Comparison of ENCODE assay signal across 15 cellular contexts in genomic region chr16:85626191-85626951, GRCh38. TPM values are rescaled to one million over a fixed set of nuclear protein-coding genes. Genes with fewer than 3 reads are reported as not detected.
DNase-seq lines count a peak whose midpoint lies in the region; ATAC-seq and TF ChIP-seq lines count a peak whose summit lies in the region.
"Had no signal": no experiment of that assay in that cellular context is flagged by ENCODE, and none has a peak within 500 bp of the region (broad histone marks: within the 10 kb centered on the region; RNA-seq: fewer than 3 reads in every experiment).

No MANE protein-coding gene starts in this region.

- H3K4me3 Mint-ChIP-seq in endothelial cell (ENCODE audit: unreplicated experiment), result peak overlapping the region; percentile 47
- H3K4me3 Mint-ChIP-seq in activated CD4-positive, alpha-beta T cell treated with anti-CD3 and anti-CD28 coated beads for 36 hours, result no peak overlapping the region
- H3K4me3 Mint-ChIP-seq: activated CD8-positive, alpha-beta T cell treated with anti-CD3 and anti-CD28 coated beads for 36 hours; stimulated activated naive CD8-positive, alpha-beta T cell treated with anti-CD3 and anti-CD28 coated beads, Interleukin-15, Interleukin-2, amounts not matched to agents 100 ng/mL and 50 ng/mL, for 24 hours had no signal

- no peak overlapping the region for H2BK5ac ChIP-seq in neuronal stem cell (ENCODE audit: low read length)

- H3K9me3 ChIP-seq in HEK293 (ENCODE audit: control insufficient read depth, insufficient read depth, low read depth, low read length), result no peaks in the 10 kb centered on the region
- H3K9me3 ChIP-seq in neuronal stem cell (replicated peaks in 1 of 2; ENCODE audit: control insufficient read depth in 2 of 2, insufficient read depth in 1 of 2, low read depth in 1 of 2, low read length in 2 of 2), result peaks cover 3 to 17% of the 10 kb centered on the region in 2 donors

- peaks cover 6% of the 10 kb centered on the region for H3K36me3 Mint-ChIP-seq in endothelial cell (ENCODE audit: low read depth, unreplicated experiment)
- no peaks in the 10 kb centered on the region for H3K36me3 Mint-ChIP-seq in activated CD4-positive, alpha-beta T cell treated with anti-CD3 and anti-CD28 coated beads for 36 hours (ENCODE audit: low read depth)

- peaks cover 10% of the 10 kb centered on the region for H3K27me3 Mint-ChIP-seq in endothelial cell (ENCODE audit: unreplicated experiment)
- no peaks in the 10 kb centered on the region for H3K27me3 Mint-ChIP-seq in activated CD4-positive, alpha-beta T cell treated with anti-CD3 and anti-CD28 coated beads for 36 hours
- H3K27me3 Mint-ChIP-seq: activated CD8-positive, alpha-beta T cell treated with anti-CD3 and anti-CD28 coated beads for 36 hours; stimulated activated naive CD8-positive, alpha-beta T cell treated with anti-CD3 and anti-CD28 coated beads, Interleukin-15, Interleukin-2, amounts not matched to agents 100 ng/mL and 50 ng/mL, for 24 hours had no signal

- H3K4ac ChIP-seq in neuronal stem cell (ENCODE audit: low read length), result no peak overlapping the region

- H3K4me2 ChIP-seq in neuronal stem cell (ENCODE audit: insufficient read depth, low read length, poor library complexity, severe bottlenecking), result peak overlapping the region; percentile 37

- peaks cover 11% of the 10 kb centered on the region for H3K4me1 ChIP-seq in HEK293 (ENCODE audit: control insufficient read depth, insufficient read depth, low read length)
- peaks cover 23 to 27% of the 10 kb centered on the region in 2 donors for H3K4me1 ChIP-seq in neuronal stem cell (ENCODE audit: control insufficient read depth in 2 of 2, insufficient read depth in 1 of 2, low read depth in 1 of 2, low read length in 2 of 2)

- H2AFZ ChIP-seq in neuronal stem cell (ENCODE audit: low read length), result peak overlapping the region; percentile 14
- H2AFZ ChIP-seq: GM23248 had no signal

- H3K27ac Mint-ChIP-seq in endothelial cell (ENCODE audit: unreplicated experiment), result no peak overlapping the region
- no peak overlapping the region for H3K27ac Mint-ChIP-seq in activated CD4-positive, alpha-beta T cell treated with anti-CD3 and anti-CD28 coated beads for 36 hours
- H3K27ac Mint-ChIP-seq: stimulated activated naive CD8-positive, alpha-beta T cell treated with anti-CD3 and anti-CD28 coated beads, Interleukin-15, Interleukin-2, amounts not matched to agents 100 ng/mL and 50 ng/mL, for 24 hours had no signal

- peaks cover 0 to 59% of the 10 kb centered on the region in 2 experiments; a peak in 1 of 3 replicates for H3K36me3 ChIP-seq in HEK293 (ENCODE audit: control insufficient read depth in 2 of 2, insufficient read depth in 1 of 2, low read length in 2 of 2)
- peaks cover 0 to 30% of the 10 kb centered on the region in 2 donors for H3K36me3 ChIP-seq in neuronal stem cell (replicated peaks in 1 of 2; ENCODE audit: control insufficient read depth in 2 of 2, insufficient read depth in 2 of 2, low read length in 2 of 2)

- H2AK5ac ChIP-seq in neuronal stem cell (ENCODE audit: low read depth, low read length), result peak overlapping the region; percentile 46

- no peak overlapping the region for H2BK120ac ChIP-seq in neuronal stem cell (ENCODE audit: low read depth, low read length)

- no peak overlapping the region for H4K91ac ChIP-seq in neuronal stem cell (ENCODE audit: low read depth, low read length, poor library complexity)

- peak; percentile 97 for DNase-seq in NCI-H2227 treated with DMSO at 0.1 percent for 48 hours (lab: John Stamatoyannopoulos, UW)
- DNase-seq in endothelial cell (ENCODE audit: low spot score), result no peak
- peak; percentile 71 for DNase-seq in neuronal stem cell (ENCODE audit: low spot score)
- no peak for DNase-seq in activated CD4-positive, alpha-beta T cell treated with anti-CD3 and anti-CD28 coated beads for 36 hours
- DNase-seq in globus pallidus (ENCODE audit: low spot score), result no peak
- no peak for DNase-seq in activated effector memory CD4-positive, alpha-beta T cell treated with anti-CD3 and anti-CD28 coated beads, Interleukin-2, amount 50 U/mL, for 16 hours
- DNase-seq: Calu3, GM23248, MM.1S, spleen had no signal

- POLR2A ChIA-PET in HEK293 (lab: Yijun Ruan, JAX), result no interaction called here
- POLR2A ChIA-PET in activated CD4-positive, alpha-beta T cell treated with anti-CD3 and anti-CD28 coated beads for 36 hours (lab: Charles Lee), result no interaction called here

- no peak overlapping the region for H3K14ac ChIP-seq in neuronal stem cell (ENCODE audit: low read length)

- CTCF ChIA-PET in HEK293 (lab: Yijun Ruan, JAX), result interaction anchor here (0.5 to 3.5 kb wide), 3 partner anchors 10 to 206 kb away, joined by 3 to 29 read pairs (median 4); no protein-coding TSS in a partner anchor
- CTCF ChIA-PET in activated CD4-positive, alpha-beta T cell treated with anti-CD3 and anti-CD28 coated beads for 36 hours (lab: Charles Lee), result interaction anchor here (0.6 to 1.3 kb wide), 2 partner anchors 11 to 12 kb away, joined by 3 to 10 read pairs; no protein-coding TSS in a partner anchor

- TF ChIP-seq CTCF in HEK293 (tag by site-specific recombination; IDR thresholded peaks at IDR 0.05) (no peak), endothelial cell (IDR thresholded peaks at IDR 0.05; ENCODE audit: unreplicated experiment) (no peak)

- H3K4me3 ChIP-seq in HEK293 (ENCODE audit: low read depth, low read length) (no peak overlapping the region), neuronal stem cell (ENCODE audit: low read length in 2 of 2) (peak overlapping the region in 1 of 2 donors; percentile 14)
- H3K4me3 ChIP-seq: GM23248, lung, spleen had no signal

- peak overlapping the region; percentile 78 for H3K18ac ChIP-seq in neuronal stem cell (ENCODE audit: low read length)

- H3K9ac ChIP-seq in neuronal stem cell (ENCODE audit: low read depth, low read length, poor library complexity), result no peak overlapping the region
- H3K9ac ChIP-seq: GM23248 had no signal

- peaks cover 3% of the 10 kb centered on the region for H3K4me1 Mint-ChIP-seq in endothelial cell (ENCODE audit: unreplicated experiment)
- peaks cover 9% of the 10 kb centered on the region for H3K4me1 Mint-ChIP-seq in activated CD4-positive, alpha-beta T cell treated with anti-CD3 and anti-CD28 coated beads for 36 hours

- no peak overlapping the region for H3K23ac ChIP-seq in neuronal stem cell (ENCODE audit: low read depth, low read length, poor library complexity)

- H3K27me3 ChIP-seq in neuronal stem cell (ENCODE audit: control insufficient read depth in 3 of 3, insufficient read depth in 3 of 3, low read depth in 1 of 3, low read length in 3 of 3), result no peaks in the 10 kb centered on the region
- H3K27me3 ChIP-seq: spleen had no signal

- H2BK15ac ChIP-seq in neuronal stem cell (ENCODE audit: low read length), result no peak overlapping the region

- no peak overlapping the region for H4K8ac ChIP-seq in neuronal stem cell (ENCODE audit: low read depth, low read length)

- peaks cover 2% of the 10 kb centered on the region for H3K79me1 ChIP-seq in neuronal stem cell (ENCODE audit: low read depth, low read length)

- H3K27ac ChIP-seq in HEK293 (ENCODE audit: extremely low read depth, low read depth, low read length) (peak overlapping the region; percentile 20; the same call in 1 of the 2 replicates), neuronal stem cell (replicated peaks; ENCODE audit: low read length) (peak overlapping the region; percentile 88)
- H3K27ac ChIP-seq: GM23248, spleen had no signal

- intact Hi-C loops in activated CD4-positive, alpha-beta T cell treated with anti-CD3 and anti-CD28 coated beads for 36 hours (cut with DNase I, micrococcal nuclease), result no loop called here

- WGBS in neuronal stem cell (ENCODE audit: extremely low coverage in 2 of 2, insufficient read length in 2 of 2, insufficient replicate concordance in 1 of 2), 2 donors, result no CpG with 5 or more reads among the region's 35 CpGs

- ATAC-seq in activated CD4-positive, alpha-beta T cell treated with anti-CD3 and anti-CD28 coated beads for 36 hours, result no peak
- no peak for ATAC-seq in HG03139 (IDR thresholded peaks at IDR 0.05; ENCODE audit: unreplicated experiment)

- no peaks in the 10 kb centered on the region for H3K9me3 Mint-ChIP-seq in endothelial cell (ENCODE audit: unreplicated experiment)
- peaks cover 6% of the 10 kb centered on the region for H3K9me3 Mint-ChIP-seq in activated CD4-positive, alpha-beta T cell treated with anti-CD3 and anti-CD28 coated beads for 36 hours (ENCODE audit: low read depth)

- no peak overlapping the region for H2BK12ac ChIP-seq in neuronal stem cell (ENCODE audit: low read length)

TF ChIP-seq in HEK293, 187 proteins besides CTCF, POLR2A, EP300 and RAD21 (continues in another document):
- TF ChIP-seq ZNF19 (tag by site-specific recombination; IDR thresholded peaks at IDR 0.05; ENCODE audit: low read depth) (no peak), ZNF416 (tag by site-specific recombination; IDR thresholded peaks at IDR 0.05) (no peak), ZIC2 (tag by site-specific recombination; IDR thresholded peaks at IDR 0.05) (peak; percentile 97), ZNF776 (tag by site-specific recombination; IDR thresholded peaks at IDR 0.05; ENCODE audit: borderline replicate concordance) (no peak), ZNF394 (tag by site-specific recombination; IDR thresholded peaks at IDR 0.05; ENCODE audit: borderline replicate concordance) (no peak), ZBTB7A (tag by site-specific recombination; IDR thresholded peaks at IDR 0.05; ENCODE audit: low read depth) (no peak), ZSCAN4 (tag by site-specific recombination; IDR thresholded peaks at IDR 0.05) (no peak), OVOL3 (tag by site-specific recombination; IDR thresholded peaks at IDR 0.05) (no peak), ZNF433 (tag by site-specific recombination; IDR thresholded peaks at IDR 0.05; ENCODE audit: low read depth) (no peak), ZNF138 (tag by site-specific recombination; IDR thresholded peaks at IDR 0.05; ENCODE audit: borderline replicate concordance) (no peak), ZNF544 (tag by site-specific recombination; IDR thresholded peaks at IDR 0.05) (no peak), GFI1B (tag by site-specific recombination; IDR thresholded peaks at IDR 0.05) (no peak), ZNF585B (tag by site-specific recombination; IDR thresholded peaks at IDR 0.05) (no peak)

RNA-seq across cellular contexts. Expression of gene GSE1, which starts 13.2 kb away (rescaled TPM):
- 23.9 TPM for total RNA-seq in endothelial cell (ENCODE audit: unreplicated experiment)
- 5.7 TPM for polyA plus RNA-seq in neuronal stem cell (2013, experiment 1 of 2)
- 6.2 TPM for polyA plus RNA-seq in neuronal stem cell (2013, experiment 2 of 2)
- 10 to 100 TPM; 13.2 to 13.5 TPM for total RNA-seq in activated CD4-positive, alpha-beta T cell treated with anti-CD3 and anti-CD28 coated beads for 36 hours

Comparison
In these comparisons a context has a peak if more than half of its experiments do, and no peak if none do; other contexts are left out.
1. DNase-seq: peak in NCI-H2227 treated with DMSO at 0.1 percent for 48 hours (single experiment) and neuronal stem cell (single experiment); none in endothelial cell (single experiment), activated CD4-positive, alpha-beta T cell treated with anti-CD3 and anti-CD28 coated beads for 36 hours (single experiment), globus pallidus (single experiment) and activated effector memory CD4-positive, alpha-beta T cell treated with anti-CD3 and anti-CD28 coated beads, Interleukin-2, amount 50 U/mL, for 16 hours (single experiment).